ENCODE assay signal across 19 cellular contexts in genomic region chrX:14915596-14915995, GRCh38. TPM values are rescaled to one million over a fixed set of nuclear protein-coding genes. Genes with fewer than 3 reads are reported as not detected.
A peak's percentile ranks its signal among the peaks of the same experiment; 100 is the strongest.
DNase-seq lines count a peak whose midpoint lies in the region; ATAC-seq lines count a peak whose summit lies in the region.
"Had no signal": no experiment of that assay in that cellular context is flagged by ENCODE, and none has a peak within 500 bp of the region (broad histone marks: within the 10 kb centered on the region; RNA-seq: fewer than 3 reads in every experiment).

No MANE protein-coding gene starts in this region.

- H3K4me2 ChIP-seq in mesenchymal stem cell (ENCODE audit: low read length, poor library complexity, severe bottlenecking): no peak overlapping the region
- H3K4me2 ChIP-seq: A549 had no signal

- no peak overlapping the region for H3K4ac ChIP-seq in mesenchymal stem cell (ENCODE audit: low read depth in 1 of 2, low read length in 2 of 2)

- DNase-seq in A172 (ENCODE audit: low spot score) (peak; percentile 38), HT1080 (ENCODE audit: low read depth) (peak; percentile 49), SJSA1 (ENCODE audit: low read depth in 1 of 2, low spot score in 2 of 2) (peak in 1 of 2 experiments; percentile 44), mesenchymal stem cell (no peak), sciatic nerve (ENCODE audit: low spot score) (no peak), KG1 (lab: John Stamatoyannopoulos, UW) (no peak), NCI-H2107 treated with DMSO at 0.1 percent for 48 hours (lab: John Stamatoyannopoulos, UW; ENCODE audit: unreplicated experiment) (no peak)
- DNase-seq in activated naive CD4-positive, alpha-beta T cell treated with Interleukin-2 at 50 U/mL for 16 hours: no peak
- DNase-seq: COR-L47, MV-4-11, NCI-H1417 treated with DMSO at 0.1 percent for 48 hours, NCI-H1930, NCI-H2171 treated with DMSO at 0.1 percent for 48 hours, NCI-H446 treated with DMSO at 0.1 percent for 48 hours, NCI-H748 treated with DMSO at 0.1 percent for 48 hours, Right ventricle myocardium superior had no signal

- no peak overlapping the region for H2BK5ac ChIP-seq in mesenchymal stem cell (ENCODE audit: low read depth, low read length, poor library complexity, severe bottlenecking)

- no peaks in the 10 kb centered on the region for H3K9me3 ChIP-seq in SJSA1 (replicated peaks)
- no peaks in the 10 kb centered on the region for H3K9me3 ChIP-seq in mesenchymal stem cell (ENCODE audit: control insufficient read depth, low read length)
- H3K9me3 ChIP-seq: A549 had no signal

- H3K27ac ChIP-seq in SJSA1 (peak overlapping the region; percentile 72), mesenchymal stem cell (ENCODE audit: low read length, poor library complexity, severe bottlenecking) (peak overlapping the region; percentile 61)
- H3K27ac ChIP-seq: A549, C4-2B had no signal

- H4K91ac ChIP-seq in mesenchymal stem cell (ENCODE audit: low read length): no peak overlapping the region

- H3K14ac ChIP-seq in mesenchymal stem cell (ENCODE audit: low read length in 2 of 2): no peak overlapping the region

- H3K23ac ChIP-seq in mesenchymal stem cell (ENCODE audit: low read length in 2 of 2): no peak overlapping the region

- peaks cover 27% of the 10 kb centered on the region for H3K4me1 ChIP-seq in SJSA1 (replicated peaks)
- H3K4me1 ChIP-seq in mesenchymal stem cell (ENCODE audit: control insufficient read depth, insufficient read depth, low read depth, low read length): peaks cover 2% of the 10 kb centered on the region
- H3K4me1 ChIP-seq: A549 had no signal

- H3K9ac ChIP-seq in mesenchymal stem cell (ENCODE audit: low read length): no peak overlapping the region

- peaks cover 2% of the 10 kb centered on the region for H3K79me1 ChIP-seq in mesenchymal stem cell (replicated peaks; ENCODE audit: low read length, poor library complexity, severe bottlenecking)

- H3K18ac ChIP-seq in mesenchymal stem cell (ENCODE audit: low read depth in 1 of 2, low read length in 2 of 2): no peak overlapping the region

- H2AFZ ChIP-seq in mesenchymal stem cell (ENCODE audit: low read depth, low read length): no peak overlapping the region

- peak overlapping the region; percentile 81 for H2AK5ac ChIP-seq in mesenchymal stem cell (ENCODE audit: low read length, severe bottlenecking)

- H2BK15ac ChIP-seq in mesenchymal stem cell (ENCODE audit: low read depth, poor library complexity, severe bottlenecking): no peak overlapping the region

- H3K27me3 ChIP-seq in SJSA1 (replicated peaks) (no peaks in the 10 kb centered on the region), mesenchymal stem cell (ENCODE audit: control insufficient read depth in 1 of 2, insufficient read depth in 1 of 2, low read length in 2 of 2) (no peaks in the 10 kb centered on the region)

- 78% methylated on average over 1 of the region's 3 CpGs for WGBS in mesenchymal stem cell

- H3K36me3 ChIP-seq in SJSA1 (peaks cover 17% of the 10 kb centered on the region; the same call in 1 of the 2 replicates), mesenchymal stem cell (ENCODE audit: control insufficient read depth in 1 of 2, insufficient read depth in 2 of 2, low read depth in 1 of 2, low read length in 2 of 2) (peaks cover 0 to 58% of the 10 kb centered on the region in 2 experiments)

- H4K8ac ChIP-seq in mesenchymal stem cell (ENCODE audit: low read length): no peak overlapping the region

- no peak overlapping the region for H2BK12ac ChIP-seq in mesenchymal stem cell (ENCODE audit: low read length in 2 of 2)

- no peak overlapping the region for H3K4me3 ChIP-seq in SJSA1
- H3K4me3 ChIP-seq in mesenchymal stem cell (ENCODE audit: insufficient read depth in 1 of 2, low read depth in 1 of 2, low read length in 2 of 2): no peak overlapping the region
- H3K4me3 ChIP-seq: A549 had no signal

- ATAC-seq in sciatic nerve: no peak
- ATAC-seq: A549, HepG2 had no signal

- H2BK120ac ChIP-seq in mesenchymal stem cell (ENCODE audit: low read depth, low read length): no peak overlapping the region

- intact Hi-C loops in sciatic nerve (cut with DNase I): loop anchor here (10.0 kb wide), 1 partner anchor 779 kb away; no protein-coding TSS in a partner anchor

RNA-seq across cellular contexts. Expression of gene MOSPD2, which starts 42.4 kb away (rescaled TPM):
- total RNA-seq in A172 (2014; rRNA removed; shearing (Covaris generic)): 26.9 and 32.4 TPM in 2 replicates
- total RNA-seq in HT1080 (2014; rRNA removed; shearing (Covaris generic)): 5.5 and 7.9 TPM in 2 replicates
- polyA plus RNA-seq in HT1080 (2015; cell fraction: cytosol; rRNA removed): 8.8 and 11.8 TPM in 2 replicates
- 15.0 and 16.6 TPM in 2 replicates for polyA plus RNA-seq in HT1080 (2015; cell fraction: nucleus; rRNA removed)
- 16.6 and 21.7 TPM in 2 replicates for total RNA-seq in SJSA1 (2014; rRNA removed; shearing (Covaris generic))
- polyA plus RNA-seq in mesenchymal stem cell (2013, experiment 1 of 2): 22.0 TPM
- 22.6 TPM for polyA plus RNA-seq in mesenchymal stem cell (2013, experiment 2 of 2)
- 39.5 TPM for total RNA-seq in sciatic nerve

RNA-seq across cellular contexts. Expression of gene FANCB, which starts 42.7 kb away (rescaled TPM):
- total RNA-seq in A172 (2014; rRNA removed; shearing (Covaris generic)): 15.2 TPM in 2 replicates
- total RNA-seq in HT1080 (2014; rRNA removed; shearing (Covaris generic)): 6.3 and 6.7 TPM in 2 replicates
- 2.3 and 2.7 TPM in 2 replicates for polyA plus RNA-seq in HT1080 (2015; cell fraction: cytosol; rRNA removed)
- polyA plus RNA-seq in HT1080 (2015; cell fraction: nucleus; rRNA removed): 7.0 and 10.0 TPM in 2 replicates
- total RNA-seq in SJSA1 (2014; rRNA removed; shearing (Covaris generic)): 14.4 and 15.0 TPM in 2 replicates
- 0.81 TPM for polyA plus RNA-seq in mesenchymal stem cell (2013, experiment 1 of 2)
- polyA plus RNA-seq in mesenchymal stem cell (2013, experiment 2 of 2): 0.68 TPM
- 6.8 TPM for total RNA-seq in sciatic nerve

Comparison
In these comparisons a context has a peak if more than half of its experiments do, and no peak if none do; other contexts are left out.
1. DNase-seq: peak in A172 (single experiment) and HT1080 (single experiment); none in mesenchymal stem cell (single experiment), sciatic nerve (single experiment), KG1 (single experiment), activated naive CD4-positive, alpha-beta T cell treated with Interleukin-2 at 50 U/mL for 16 hours (single experiment) and NCI-H2107 treated with DMSO at 0.1 percent for 48 hours (single experiment).